In genomic region chr1:151629278-151629677, GRCh38 we compare ENCODE assay signal across 29 cellular contexts.
"Had no signal": no experiment of that assay in that cellular context is flagged by ENCODE, and none has a peak within 500 bp of the region (broad histone marks: within the 10 kb centered on the region; RNA-seq: fewer than 3 reads in every experiment).

No MANE protein-coding gene starts in this region.

- H3K4me1 ChIP-seq: colonic mucosa, gastrocnemius medialis, heart left ventricle, heart right ventricle had no signal

- H3K9me3 ChIP-seq: colonic mucosa, esophagus muscularis mucosa, esophagus squamous epithelium, gastrocnemius medialis, gastroesophageal sphincter, heart left ventricle, heart right ventricle had no signal

- ATAC-seq: effector memory CD8-positive, alpha-beta T cell; esophagus mucosa; foreskin keratinocyte; gastrocnemius medialis; gastroesophageal sphincter; heart left ventricle; heart right ventricle had no signal

- H3K27ac ChIP-seq: colonic mucosa, coronary artery, dorsolateral prefrontal cortex, epithelial cell of prostate, esophagus muscularis mucosa, esophagus squamous epithelium, foreskin keratinocyte, gastrocnemius medialis, gastroesophageal sphincter, heart left ventricle, heart right ventricle, hepatocyte had no signal

- H3K27me3 ChIP-seq: colonic mucosa, dorsolateral prefrontal cortex, esophagus muscularis mucosa, esophagus squamous epithelium, foreskin keratinocyte, gastrocnemius medialis, gastroesophageal sphincter, heart left ventricle, heart right ventricle, hepatocyte had no signal

- H3K4me2 ChIP-seq: hepatocyte had no signal

- FAIRE-seq: colon, endometrium, endothelial cell of umbilical vein, frontal cortex had no signal

- H3K4me3 ChIP-seq: colonic mucosa, coronary artery, dorsolateral prefrontal cortex, esophagus muscularis mucosa, esophagus squamous epithelium, gastrocnemius medialis, gastroesophageal sphincter, heart left ventricle, heart right ventricle, hepatocyte had no signal

- H2AFZ ChIP-seq: hepatocyte had no signal

- H3K36me3 ChIP-seq: colonic mucosa, esophagus squamous epithelium had no signal

- DNase-seq: colonic mucosa; cortex of kidney; dermis blood vessel endothelial cell; dorsolateral prefrontal cortex; effector CD4-positive, alpha-beta T cell; effector CD8-positive, alpha-beta T cell; effector memory CD4-positive, alpha-beta T cell; effector memory CD8-positive, alpha-beta T cell; endodermal cell; erythroblast; esophagus squamous epithelium; foreskin fibroblast; foreskin keratinocyte; foreskin melanocyte; gastrocnemius medialis; glutamatergic neuron; head of caudate nucleus; heart left ventricle; heart right ventricle had no signal
